Comparison of ENCODE assay signal across 1 cellular context in the genomic region with DNA sequence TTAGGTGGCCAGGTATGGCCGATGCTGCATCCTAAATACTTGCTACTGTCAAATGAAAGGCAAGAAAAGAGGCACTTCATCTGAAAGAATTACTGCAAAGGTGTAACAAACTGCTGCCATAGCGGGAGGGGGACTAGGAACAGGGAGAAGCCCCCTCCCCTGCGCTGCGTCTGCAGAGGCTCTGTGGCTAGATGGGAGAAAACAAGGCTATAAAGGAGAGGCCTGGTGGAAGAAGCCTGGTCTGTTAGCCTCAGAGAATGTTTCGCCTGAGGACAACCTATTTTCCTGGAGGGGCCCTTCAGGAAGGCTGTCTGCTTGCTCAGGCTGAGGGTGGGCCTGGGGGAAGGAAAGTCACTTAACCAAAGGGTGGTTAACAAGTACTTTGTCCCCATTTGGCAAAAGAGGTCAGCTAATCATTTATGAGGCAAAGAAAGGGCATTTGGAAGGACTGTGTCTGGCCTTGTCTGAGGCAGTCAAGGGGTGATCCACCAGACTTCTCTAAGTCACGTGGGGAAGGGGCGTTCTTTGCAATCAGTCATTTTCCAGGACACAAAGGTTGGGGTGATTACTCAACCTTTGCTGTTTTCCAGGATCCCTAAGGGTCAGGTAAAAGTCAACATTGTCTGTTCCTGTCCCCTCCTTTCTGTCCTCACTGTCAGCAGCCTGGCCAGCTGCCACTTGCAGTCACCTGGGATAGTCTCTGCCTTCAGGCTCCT.
A peak's percentile ranks its signal among the peaks of the same experiment; 100 is the strongest.
TF ChIP-seq lines count a peak whose summit lies in the region.

No MANE protein-coding gene starts in this region.

TF ChIP-seq in HepG2, 621 proteins besides CTCF, POLR2A, EP300 and RAD21 (continued from another document and continues in another):
- TF ChIP-seq, protein P1, sequence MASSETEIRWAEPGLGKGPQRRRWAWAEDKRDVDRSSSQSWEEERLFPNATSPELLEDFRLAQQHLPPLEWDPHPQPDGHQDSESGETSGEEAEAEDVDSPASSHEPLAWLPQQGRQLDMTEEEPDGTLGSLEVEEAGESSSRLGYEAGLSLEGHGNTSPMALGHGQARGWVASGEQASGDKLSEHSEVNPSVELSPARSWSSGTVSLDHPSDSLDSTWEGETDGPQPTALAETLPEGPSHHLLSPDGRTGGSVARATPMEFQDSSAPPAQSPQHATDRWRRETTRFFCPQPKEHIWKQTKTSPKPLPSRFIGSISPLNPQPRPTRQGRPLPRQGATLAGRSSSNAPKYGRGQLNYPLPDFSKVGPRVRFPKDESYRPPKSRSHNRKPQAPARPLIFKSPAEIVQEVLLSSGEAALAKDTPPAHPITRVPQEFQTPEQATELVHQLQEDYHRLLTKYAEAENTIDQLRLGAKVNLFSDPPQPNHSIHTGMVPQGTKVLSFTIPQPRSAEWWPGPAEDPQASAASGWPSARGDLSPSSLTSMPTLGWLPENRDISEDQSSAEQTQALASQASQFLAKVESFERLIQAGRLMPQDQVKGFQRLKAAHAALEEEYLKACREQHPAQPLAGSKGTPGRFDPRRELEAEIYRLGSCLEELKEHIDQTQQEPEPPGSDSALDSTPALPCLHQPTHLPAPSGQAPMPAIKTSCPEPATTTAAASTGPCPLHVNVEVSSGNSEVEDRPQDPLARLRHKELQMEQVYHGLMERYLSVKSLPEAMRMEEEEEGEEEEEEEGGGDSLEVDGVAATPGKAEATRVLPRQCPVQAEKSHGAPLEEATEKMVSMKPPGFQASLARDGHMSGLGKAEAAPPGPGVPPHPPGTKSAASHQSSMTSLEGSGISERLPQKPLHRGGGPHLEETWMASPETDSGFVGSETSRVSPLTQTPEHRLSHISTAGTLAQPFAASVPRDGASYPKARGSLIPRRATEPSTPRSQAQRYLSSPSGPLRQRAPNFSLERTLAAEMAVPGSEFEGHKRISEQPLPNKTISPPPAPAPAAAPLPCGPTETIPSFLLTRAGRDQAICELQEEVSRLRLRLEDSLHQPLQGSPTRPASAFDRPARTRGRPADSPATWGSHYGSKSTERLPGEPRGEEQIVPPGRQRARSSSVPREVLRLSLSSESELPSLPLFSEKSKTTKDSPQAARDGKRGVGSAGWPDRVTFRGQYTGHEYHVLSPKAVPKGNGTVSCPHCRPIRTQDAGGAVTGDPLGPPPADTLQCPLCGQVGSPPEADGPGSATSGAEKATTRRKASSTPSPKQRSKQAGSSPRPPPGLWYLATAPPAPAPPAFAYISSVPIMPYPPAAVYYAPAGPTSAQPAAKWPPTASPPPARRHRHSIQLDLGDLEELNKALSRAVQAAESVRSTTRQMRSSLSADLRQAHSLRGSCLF (CRISPR knock-in tag; IDR thresholded peaks at IDR 0.05; ENCODE audit: borderline replicate concordance): no peak
- TF ChIP-seq FOSL2 (CRISPR knock-in tag; IDR thresholded peaks at IDR 0.05): peak; percentile 13; the same call in 1 of the 2 replicates
- peak; percentile 73; the same call in 1 of the 2 replicates for TF ChIP-seq NR2F2 (IDR thresholded peaks at IDR 0.05; ENCODE audit: borderline replicate concordance, low read depth)
- no peak for TF ChIP-seq IRF2 (CRISPR knock-in tag; IDR thresholded peaks at IDR 0.05)
- TF ChIP-seq, protein P2, sequence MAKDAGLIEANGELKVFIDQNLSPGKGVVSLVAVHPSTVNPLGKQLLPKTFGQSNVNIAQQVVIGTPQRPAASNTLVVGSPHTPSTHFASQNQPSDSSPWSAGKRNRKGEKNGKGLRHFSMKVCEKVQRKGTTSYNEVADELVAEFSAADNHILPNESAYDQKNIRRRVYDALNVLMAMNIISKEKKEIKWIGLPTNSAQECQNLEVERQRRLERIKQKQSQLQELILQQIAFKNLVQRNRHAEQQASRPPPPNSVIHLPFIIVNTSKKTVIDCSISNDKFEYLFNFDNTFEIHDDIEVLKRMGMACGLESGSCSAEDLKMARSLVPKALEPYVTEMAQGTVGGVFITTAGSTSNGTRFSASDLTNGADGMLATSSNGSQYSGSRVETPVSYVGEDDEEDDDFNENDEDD (CRISPR knock-in tag; IDR thresholded peaks at IDR 0.05; ENCODE audit: borderline replicate concordance): no peak
- TF ChIP-seq ZNF451 (CRISPR knock-in tag; IDR thresholded peaks at IDR 0.05): no peak
- TF ChIP-seq ZNF841 (CRISPR knock-in tag; IDR thresholded peaks at IDR 0.05; ENCODE audit: borderline replicate concordance): no peak
- no peak for TF ChIP-seq ZSCAN12 (CRISPR knock-in tag; IDR thresholded peaks at IDR 0.05)
- 0 out of 2 replicates have a peak, but pooled peaks have one; percentile 20 for TF ChIP-seq MIXL1 (CRISPR knock-in tag; IDR thresholded peaks at IDR 0.05)
- TF ChIP-seq PLRG1 (conservative IDR thresholded peaks at IDR 0.05): no peak
- TF ChIP-seq, protein P3, sequence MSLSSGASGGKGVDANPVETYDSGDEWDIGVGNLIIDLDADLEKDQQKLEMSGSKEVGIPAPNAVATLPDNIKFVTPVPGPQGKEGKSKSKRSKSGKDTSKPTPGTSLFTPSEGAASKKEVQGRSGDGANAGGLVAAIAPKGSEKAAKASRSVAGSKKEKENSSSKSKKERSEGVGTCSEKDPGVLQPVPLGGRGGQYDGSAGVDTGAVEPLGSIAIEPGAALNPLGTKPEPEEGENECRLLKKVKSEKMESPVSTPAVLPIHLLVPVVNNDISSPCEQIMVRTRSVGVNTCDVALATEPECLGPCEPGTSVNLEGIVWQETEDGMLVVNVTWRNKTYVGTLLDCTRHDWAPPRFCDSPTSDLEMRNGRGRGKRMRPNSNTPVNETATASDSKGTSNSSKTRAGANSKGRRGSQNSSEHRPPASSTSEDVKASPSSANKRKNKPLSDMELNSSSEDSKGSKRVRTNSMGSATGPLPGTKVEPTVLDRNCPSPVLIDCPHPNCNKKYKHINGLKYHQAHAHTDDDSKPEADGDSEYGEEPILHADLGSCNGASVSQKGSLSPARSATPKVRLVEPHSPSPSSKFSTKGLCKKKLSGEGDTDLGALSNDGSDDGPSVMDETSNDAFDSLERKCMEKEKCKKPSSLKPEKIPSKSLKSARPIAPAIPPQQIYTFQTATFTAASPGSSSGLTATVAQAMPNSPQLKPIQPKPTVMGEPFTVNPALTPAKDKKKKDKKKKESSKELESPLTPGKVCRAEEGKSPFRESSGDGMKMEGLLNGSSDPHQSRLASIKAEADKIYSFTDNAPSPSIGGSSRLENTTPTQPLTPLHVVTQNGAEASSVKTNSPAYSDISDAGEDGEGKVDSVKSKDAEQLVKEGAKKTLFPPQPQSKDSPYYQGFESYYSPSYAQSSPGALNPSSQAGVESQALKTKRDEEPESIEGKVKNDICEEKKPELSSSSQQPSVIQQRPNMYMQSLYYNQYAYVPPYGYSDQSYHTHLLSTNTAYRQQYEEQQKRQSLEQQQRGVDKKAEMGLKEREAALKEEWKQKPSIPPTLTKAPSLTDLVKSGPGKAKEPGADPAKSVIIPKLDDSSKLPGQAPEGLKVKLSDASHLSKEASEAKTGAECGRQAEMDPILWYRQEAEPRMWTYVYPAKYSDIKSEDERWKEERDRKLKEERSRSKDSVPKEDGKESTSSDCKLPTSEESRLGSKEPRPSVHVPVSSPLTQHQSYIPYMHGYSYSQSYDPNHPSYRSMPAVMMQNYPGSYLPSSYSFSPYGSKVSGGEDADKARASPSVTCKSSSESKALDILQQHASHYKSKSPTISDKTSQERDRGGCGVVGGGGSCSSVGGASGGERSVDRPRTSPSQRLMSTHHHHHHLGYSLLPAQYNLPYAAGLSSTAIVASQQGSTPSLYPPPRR (CRISPR knock-in tag; IDR thresholded peaks at IDR 0.05; ENCODE audit: borderline replicate concordance): peak; percentile 77; the same call in 1 of the 2 replicates
- TF ChIP-seq MED1 (CRISPR knock-in tag; IDR thresholded peaks at IDR 0.05): 0 out of 2 replicates have a peak, but pooled peaks have one; percentile 16
- TF ChIP-seq, protein P4, sequence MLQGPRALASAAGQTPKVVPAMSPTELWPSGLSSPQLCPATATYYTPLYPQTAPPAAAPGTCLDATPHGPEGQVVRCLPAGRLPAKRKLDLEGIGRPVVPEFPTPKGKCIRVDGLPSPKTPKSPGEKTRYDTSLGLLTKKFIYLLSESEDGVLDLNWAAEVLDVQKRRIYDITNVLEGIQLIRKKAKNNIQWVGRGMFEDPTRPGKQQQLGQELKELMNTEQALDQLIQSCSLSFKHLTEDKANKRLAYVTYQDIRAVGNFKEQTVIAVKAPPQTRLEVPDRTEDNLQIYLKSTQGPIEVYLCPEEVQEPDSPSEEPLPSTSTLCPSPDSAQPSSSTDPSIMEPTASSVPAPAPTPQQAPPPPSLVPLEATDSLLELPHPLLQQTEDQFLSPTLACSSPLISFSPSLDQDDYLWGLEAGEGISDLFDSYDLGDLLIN (CRISPR knock-in tag; IDR thresholded peaks at IDR 0.05; ENCODE audit: borderline replicate concordance): no peak
- no peak for TF ChIP-seq ZNF772 (CRISPR knock-in tag; IDR thresholded peaks at IDR 0.05)
- TF ChIP-seq, protein P5, sequence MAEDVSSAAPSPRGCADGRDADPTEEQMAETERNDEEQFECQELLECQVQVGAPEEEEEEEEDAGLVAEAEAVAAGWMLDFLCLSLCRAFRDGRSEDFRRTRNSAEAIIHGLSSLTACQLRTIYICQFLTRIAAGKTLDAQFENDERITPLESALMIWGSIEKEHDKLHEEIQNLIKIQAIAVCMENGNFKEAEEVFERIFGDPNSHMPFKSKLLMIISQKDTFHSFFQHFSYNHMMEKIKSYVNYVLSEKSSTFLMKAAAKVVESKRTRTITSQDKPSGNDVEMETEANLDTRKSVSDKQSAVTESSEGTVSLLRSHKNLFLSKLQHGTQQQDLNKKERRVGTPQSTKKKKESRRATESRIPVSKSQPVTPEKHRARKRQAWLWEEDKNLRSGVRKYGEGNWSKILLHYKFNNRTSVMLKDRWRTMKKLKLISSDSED (CRISPR knock-in tag; IDR thresholded peaks at IDR 0.05): no peak
- no peak for TF ChIP-seq POLR2AphosphoS2 (IDR thresholded peaks at IDR 0.05; ENCODE audit: low read depth, low read length)
- TF ChIP-seq ZNF614 (CRISPR knock-in tag; IDR thresholded peaks at IDR 0.05; ENCODE audit: borderline replicate concordance): peak; percentile 61; the same call in 1 of the 2 replicates
- TF ChIP-seq TAF1 (CRISPR knock-in tag; IDR thresholded peaks at IDR 0.05): no peak
- TF ChIP-seq, protein P6, sequence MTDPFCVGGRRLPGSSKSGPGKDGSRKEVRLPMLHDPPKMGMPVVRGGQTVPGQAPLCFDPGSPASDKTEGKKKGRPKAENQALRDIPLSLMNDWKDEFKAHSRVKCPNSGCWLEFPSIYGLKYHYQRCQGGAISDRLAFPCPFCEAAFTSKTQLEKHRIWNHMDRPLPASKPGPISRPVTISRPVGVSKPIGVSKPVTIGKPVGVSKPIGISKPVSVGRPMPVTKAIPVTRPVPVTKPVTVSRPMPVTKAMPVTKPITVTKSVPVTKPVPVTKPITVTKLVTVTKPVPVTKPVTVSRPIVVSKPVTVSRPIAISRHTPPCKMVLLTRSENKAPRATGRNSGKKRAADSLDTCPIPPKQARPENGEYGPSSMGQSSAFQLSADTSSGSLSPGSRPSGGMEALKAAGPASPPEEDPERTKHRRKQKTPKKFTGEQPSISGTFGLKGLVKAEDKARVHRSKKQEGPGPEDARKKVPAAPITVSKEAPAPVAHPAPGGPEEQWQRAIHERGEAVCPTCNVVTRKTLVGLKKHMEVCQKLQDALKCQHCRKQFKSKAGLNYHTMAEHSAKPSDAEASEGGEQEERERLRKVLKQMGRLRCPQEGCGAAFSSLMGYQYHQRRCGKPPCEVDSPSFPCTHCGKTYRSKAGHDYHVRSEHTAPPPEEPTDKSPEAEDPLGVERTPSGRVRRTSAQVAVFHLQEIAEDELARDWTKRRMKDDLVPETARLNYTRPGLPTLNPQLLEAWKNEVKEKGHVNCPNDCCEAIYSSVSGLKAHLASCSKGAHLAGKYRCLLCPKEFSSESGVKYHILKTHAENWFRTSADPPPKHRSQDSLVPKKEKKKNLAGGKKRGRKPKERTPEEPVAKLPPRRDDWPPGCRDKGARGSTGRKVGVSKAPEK (CRISPR knock-in tag; IDR thresholded peaks at IDR 0.05; ENCODE audit: borderline replicate concordance): no peak
- TF ChIP-seq ZNF235 (CRISPR knock-in tag; IDR thresholded peaks at IDR 0.05; ENCODE audit: borderline replicate concordance): no peak
- peak; percentile 69 for TF ChIP-seq PPARG (CRISPR knock-in tag; conservative IDR thresholded peaks at IDR 0.05)
- peak; percentile 47; the same call in 1 of the 2 replicates for TF ChIP-seq NCOA2 (CRISPR knock-in tag; IDR thresholded peaks at IDR 0.05)
- TF ChIP-seq, protein P7, sequence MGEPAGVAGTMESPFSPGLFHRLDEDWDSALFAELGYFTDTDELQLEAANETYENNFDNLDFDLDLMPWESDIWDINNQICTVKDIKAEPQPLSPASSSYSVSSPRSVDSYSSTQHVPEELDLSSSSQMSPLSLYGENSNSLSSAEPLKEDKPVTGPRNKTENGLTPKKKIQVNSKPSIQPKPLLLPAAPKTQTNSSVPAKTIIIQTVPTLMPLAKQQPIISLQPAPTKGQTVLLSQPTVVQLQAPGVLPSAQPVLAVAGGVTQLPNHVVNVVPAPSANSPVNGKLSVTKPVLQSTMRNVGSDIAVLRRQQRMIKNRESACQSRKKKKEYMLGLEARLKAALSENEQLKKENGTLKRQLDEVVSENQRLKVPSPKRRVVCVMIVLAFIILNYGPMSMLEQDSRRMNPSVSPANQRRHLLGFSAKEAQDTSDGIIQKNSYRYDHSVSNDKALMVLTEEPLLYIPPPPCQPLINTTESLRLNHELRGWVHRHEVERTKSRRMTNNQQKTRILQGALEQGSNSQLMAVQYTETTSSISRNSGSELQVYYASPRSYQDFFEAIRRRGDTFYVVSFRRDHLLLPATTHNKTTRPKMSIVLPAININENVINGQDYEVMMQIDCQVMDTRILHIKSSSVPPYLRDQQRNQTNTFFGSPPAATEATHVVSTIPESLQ (CRISPR knock-in tag; conservative IDR thresholded peaks at IDR 0.05): no peak
- no peak for TF ChIP-seq HOXA5 (CRISPR knock-in tag; IDR thresholded peaks at IDR 0.05)
- TF ChIP-seq, protein P8, sequence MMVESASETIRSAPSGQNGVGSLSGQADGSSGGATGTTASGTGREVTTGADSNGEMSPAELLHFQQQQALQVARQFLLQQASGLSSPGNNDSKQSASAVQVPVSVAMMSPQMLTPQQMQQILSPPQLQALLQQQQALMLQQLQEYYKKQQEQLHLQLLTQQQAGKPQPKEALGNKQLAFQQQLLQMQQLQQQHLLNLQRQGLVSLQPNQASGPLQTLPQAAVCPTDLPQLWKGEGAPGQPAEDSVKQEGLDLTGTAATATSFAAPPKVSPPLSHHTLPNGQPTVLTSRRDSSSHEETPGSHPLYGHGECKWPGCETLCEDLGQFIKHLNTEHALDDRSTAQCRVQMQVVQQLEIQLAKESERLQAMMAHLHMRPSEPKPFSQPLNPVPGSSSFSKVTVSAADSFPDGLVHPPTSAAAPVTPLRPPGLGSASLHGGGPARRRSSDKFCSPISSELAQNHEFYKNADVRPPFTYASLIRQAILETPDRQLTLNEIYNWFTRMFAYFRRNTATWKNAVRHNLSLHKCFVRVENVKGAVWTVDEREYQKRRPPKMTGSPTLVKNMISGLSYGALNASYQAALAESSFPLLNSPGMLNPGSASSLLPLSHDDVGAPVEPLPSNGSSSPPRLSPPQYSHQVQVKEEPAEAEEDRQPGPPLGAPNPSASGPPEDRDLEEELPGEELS (CRISPR knock-in tag; IDR thresholded peaks at IDR 0.05): no peak
- TF ChIP-seq, protein P9, sequence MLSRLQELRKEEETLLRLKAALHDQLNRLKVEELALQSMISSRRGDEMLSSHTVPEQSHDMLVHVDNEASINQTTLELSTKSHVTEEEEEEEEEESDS (CRISPR knock-in tag; IDR thresholded peaks at IDR 0.05; ENCODE audit: borderline replicate concordance): no peak
- TF ChIP-seq ZNF484 (CRISPR knock-in tag; IDR thresholded peaks at IDR 0.05; ENCODE audit: borderline replicate concordance, low read depth): no peak
